Comparison of ENCODE assay signal across 1 cellular context in the genomic region with DNA sequence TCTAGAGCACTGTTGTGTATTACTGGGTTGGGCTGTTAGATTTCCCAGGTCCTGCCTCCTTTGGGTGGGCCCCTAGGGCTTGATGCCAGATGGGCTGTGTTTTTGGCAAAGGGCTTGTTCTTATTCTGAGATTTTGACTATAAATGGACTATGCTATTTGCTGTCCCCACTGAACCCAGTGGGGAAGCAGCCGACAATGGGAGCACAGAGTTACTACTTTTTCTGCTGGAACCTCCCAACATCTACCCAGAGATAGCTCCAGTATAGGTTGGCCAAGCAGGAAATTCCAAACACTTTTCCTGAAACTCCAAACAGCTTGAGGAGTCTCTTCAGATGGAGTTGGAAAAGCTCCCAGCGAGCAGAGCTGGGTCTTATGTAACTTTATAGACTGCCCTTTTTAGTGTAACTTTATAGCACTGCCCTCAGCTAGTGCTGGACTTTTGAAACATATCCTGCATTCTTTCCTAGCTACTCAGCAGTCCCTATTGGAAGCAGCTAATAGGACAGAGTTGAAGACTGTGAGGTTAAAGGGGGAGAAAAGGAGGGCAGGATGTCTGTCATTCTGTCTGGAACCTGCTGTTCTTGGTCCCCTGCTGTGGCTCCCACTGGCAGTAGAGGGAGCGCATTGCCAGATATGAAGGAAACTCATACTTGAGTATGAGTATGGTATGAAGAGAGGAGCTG.
A peak's percentile ranks its signal among the peaks of the same experiment; 100 is the strongest.
TF ChIP-seq lines count a peak whose summit lies in the region.

No MANE protein-coding gene starts in this region.

TF ChIP-seq in HepG2, 621 proteins besides CTCF, POLR2A, EP300 and RAD21 (continued from another document and continues in another):
- TF ChIP-seq, protein P1, sequence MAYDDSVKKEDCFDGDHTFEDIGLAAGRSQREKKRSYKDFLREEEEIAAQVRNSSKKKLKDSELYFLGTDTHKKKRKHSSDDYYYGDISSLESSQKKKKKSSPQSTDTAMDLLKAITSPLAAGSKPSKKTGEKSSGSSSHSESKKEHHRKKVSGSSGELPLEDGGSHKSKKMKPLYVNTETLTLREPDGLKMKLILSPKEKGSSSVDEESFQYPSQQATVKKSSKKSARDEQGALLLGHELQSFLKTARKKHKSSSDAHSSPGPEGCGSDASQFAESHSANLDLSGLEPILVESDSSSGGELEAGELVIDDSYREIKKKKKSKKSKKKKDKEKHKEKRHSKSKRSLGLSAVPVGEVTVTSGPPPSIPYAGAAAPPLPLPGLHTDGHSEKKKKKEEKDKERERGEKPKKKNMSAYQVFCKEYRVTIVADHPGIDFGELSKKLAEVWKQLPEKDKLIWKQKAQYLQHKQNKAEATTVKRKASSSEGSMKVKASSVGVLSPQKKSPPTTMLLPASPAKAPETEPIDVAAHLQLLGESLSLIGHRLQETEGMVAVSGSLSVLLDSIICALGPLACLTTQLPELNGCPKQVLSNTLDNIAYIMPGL (CRISPR knock-in tag; IDR thresholded peaks at IDR 0.05; ENCODE audit: borderline replicate concordance in 1 of 2, low read depth in 1 of 2), result peak; percentile 39 to 40; a peak in 2 of 4 replicates
- TF ChIP-seq CEBPB (IDR thresholded peaks at IDR 0.05; ENCODE audit: borderline replicate concordance, low read depth, low read length) (peak; percentile 15; the same call in 1 of the 2 replicates), NR2F6 (IDR thresholded peaks at IDR 0.05) (no peak), NR2F6 (CRISPR knock-in tag; IDR thresholded peaks at IDR 0.05) (peak; percentile 39; the same call in 1 of the 2 replicates), SKI (IDR thresholded peaks at IDR 0.05; ENCODE audit: partially characterized antibody) (peak; percentile 83), SIX1 (CRISPR knock-in tag; IDR thresholded peaks at IDR 0.05; ENCODE audit: borderline replicate concordance) (peak; percentile 91; the same call in 1 of the 2 replicates), ZNF292 (CRISPR knock-in tag; IDR thresholded peaks at IDR 0.05; ENCODE audit: borderline replicate concordance, low read depth) (0 out of 2 replicates have a peak, but pooled peaks have one; percentile 27), ZNF660 (CRISPR knock-in tag; IDR thresholded peaks at IDR 0.05; ENCODE audit: borderline replicate concordance, low read depth) (no peak), ASH2L (IDR thresholded peaks at IDR 0.05; ENCODE audit: insufficient read length, low read depth, low read length) (no peak), KDM4B (CRISPR knock-in tag; IDR thresholded peaks at IDR 0.05) (no peak), LCORL (IDR thresholded peaks at IDR 0.05) (no peak), LCORL (CRISPR knock-in tag; IDR thresholded peaks at IDR 0.05) (peak; percentile 67; the same call in 1 of the 2 replicates), FOXA3 (CRISPR knock-in tag; IDR thresholded peaks at IDR 0.05) (peak; percentile 38; the same call in 1 of the 2 replicates), GATAD2A (CRISPR knock-in tag; IDR thresholded peaks at IDR 0.05) (peak; percentile 70), RXRA (CRISPR knock-in tag; IDR thresholded peaks at IDR 0.05) (peak; percentile 37; the same call in 1 of the 2 replicates), FOSL1 (CRISPR knock-in tag; IDR thresholded peaks at IDR 0.05; ENCODE audit: borderline replicate concordance) (peak; percentile 45; the same call in 1 of the 2 replicates)
- TF ChIP-seq, protein P2, sequence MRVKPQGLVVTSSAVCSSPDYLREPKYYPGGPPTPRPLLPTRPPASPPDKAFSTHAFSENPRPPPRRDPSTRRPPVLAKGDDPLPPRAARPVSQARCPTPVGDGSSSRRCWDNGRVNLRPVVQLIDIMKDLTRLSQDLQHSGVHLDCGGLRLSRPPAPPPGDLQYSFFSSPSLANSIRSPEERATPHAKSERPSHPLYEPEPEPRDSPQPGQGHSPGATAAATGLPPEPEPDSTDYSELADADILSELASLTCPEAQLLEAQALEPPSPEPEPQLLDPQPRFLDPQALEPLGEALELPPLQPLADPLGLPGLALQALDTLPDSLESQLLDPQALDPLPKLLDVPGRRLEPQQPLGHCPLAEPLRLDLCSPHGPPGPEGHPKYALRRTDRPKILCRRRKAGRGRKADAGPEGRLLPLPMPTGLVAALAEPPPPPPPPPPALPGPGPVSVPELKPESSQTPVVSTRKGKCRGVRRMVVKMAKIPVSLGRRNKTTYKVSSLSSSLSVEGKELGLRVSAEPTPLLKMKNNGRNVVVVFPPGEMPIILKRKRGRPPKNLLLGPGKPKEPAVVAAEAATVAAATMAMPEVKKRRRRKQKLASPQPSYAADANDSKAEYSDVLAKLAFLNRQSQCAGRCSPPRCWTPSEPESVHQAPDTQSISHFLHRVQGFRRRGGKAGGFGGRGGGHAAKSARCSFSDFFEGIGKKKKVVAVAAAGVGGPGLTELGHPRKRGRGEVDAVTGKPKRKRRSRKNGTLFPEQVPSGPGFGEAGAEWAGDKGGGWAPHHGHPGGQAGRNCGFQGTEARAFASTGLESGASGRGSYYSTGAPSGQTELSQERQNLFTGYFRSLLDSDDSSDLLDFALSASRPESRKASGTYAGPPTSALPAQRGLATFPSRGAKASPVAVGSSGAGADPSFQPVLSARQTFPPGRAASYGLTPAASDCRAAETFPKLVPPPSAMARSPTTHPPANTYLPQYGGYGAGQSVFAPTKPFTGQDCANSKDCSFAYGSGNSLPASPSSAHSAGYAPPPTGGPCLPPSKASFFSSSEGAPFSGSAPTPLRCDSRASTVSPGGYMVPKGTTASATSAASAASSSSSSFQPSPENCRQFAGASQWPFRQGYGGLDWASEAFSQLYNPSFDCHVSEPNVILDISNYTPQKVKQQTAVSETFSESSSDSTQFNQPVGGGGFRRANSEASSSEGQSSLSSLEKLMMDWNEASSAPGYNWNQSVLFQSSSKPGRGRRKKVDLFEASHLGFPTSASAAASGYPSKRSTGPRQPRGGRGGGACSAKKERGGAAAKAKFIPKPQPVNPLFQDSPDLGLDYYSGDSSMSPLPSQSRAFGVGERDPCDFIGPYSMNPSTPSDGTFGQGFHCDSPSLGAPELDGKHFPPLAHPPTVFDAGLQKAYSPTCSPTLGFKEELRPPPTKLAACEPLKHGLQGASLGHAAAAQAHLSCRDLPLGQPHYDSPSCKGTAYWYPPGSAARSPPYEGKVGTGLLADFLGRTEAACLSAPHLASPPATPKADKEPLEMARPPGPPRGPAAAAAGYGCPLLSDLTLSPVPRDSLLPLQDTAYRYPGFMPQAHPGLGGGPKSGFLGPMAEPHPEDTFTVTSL (CRISPR knock-in tag; IDR thresholded peaks at IDR 0.05; ENCODE audit: borderline replicate concordance), result peak; percentile 51; the same call in 1 of the 2 replicates
- TF ChIP-seq, protein P3, sequence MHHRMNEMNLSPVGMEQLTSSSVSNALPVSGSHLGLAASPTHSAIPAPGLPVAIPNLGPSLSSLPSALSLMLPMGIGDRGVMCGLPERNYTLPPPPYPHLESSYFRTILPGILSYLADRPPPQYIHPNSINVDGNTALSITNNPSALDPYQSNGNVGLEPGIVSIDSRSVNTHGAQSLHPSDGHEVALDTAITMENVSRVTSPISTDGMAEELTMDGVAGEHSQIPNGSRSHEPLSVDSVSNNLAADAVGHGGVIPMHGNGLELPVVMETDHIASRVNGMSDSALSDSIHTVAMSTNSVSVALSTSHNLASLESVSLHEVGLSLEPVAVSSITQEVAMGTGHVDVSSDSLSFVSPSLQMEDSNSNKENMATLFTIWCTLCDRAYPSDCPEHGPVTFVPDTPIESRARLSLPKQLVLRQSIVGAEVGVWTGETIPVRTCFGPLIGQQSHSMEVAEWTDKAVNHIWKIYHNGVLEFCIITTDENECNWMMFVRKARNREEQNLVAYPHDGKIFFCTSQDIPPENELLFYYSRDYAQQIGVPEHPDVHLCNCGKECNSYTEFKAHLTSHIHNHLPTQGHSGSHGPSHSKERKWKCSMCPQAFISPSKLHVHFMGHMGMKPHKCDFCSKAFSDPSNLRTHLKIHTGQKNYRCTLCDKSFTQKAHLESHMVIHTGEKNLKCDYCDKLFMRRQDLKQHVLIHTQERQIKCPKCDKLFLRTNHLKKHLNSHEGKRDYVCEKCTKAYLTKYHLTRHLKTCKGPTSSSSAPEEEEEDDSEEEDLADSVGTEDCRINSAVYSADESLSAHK (CRISPR knock-in tag; IDR thresholded peaks at IDR 0.05; ENCODE audit: borderline replicate concordance), result no peak
- TF ChIP-seq, protein P4, sequence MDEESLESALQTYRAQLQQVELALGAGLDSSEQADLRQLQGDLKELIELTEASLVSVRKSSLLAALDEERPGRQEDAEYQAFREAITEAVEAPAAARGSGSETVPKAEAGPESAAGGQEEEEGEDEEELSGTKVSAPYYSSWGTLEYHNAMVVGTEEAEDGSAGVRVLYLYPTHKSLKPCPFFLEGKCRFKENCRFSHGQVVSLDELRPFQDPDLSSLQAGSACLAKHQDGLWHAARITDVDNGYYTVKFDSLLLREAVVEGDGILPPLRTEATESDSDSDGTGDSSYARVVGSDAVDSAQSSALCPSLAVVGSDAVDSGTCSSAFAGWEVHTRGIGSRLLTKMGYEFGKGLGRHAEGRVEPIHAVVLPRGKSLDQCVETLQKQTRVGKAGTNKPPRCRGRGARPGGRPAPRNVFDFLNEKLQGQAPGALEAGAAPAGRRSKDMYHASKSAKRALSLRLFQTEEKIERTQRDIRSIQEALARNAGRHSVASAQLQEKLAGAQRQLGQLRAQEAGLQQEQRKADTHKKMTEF (CRISPR knock-in tag; IDR thresholded peaks at IDR 0.05), result peak; percentile 42; the same call in 1 of the 2 replicates
- TF ChIP-seq, protein P5, sequence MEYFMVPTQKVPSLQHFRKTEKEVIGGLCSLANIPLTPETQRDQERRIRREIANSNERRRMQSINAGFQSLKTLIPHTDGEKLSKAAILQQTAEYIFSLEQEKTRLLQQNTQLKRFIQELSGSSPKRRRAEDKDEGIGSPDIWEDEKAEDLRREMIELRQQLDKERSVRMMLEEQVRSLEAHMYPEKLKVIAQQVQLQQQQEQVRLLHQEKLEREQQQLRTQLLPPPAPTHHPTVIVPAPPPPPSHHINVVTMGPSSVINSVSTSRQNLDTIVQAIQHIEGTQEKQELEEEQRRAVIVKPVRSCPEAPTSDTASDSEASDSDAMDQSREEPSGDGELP (IDR thresholded peaks at IDR 0.05; ENCODE audit: borderline replicate concordance, low read depth), result peak; percentile 35; the same call in 1 of the 2 replicates
- TF ChIP-seq, protein P6, sequence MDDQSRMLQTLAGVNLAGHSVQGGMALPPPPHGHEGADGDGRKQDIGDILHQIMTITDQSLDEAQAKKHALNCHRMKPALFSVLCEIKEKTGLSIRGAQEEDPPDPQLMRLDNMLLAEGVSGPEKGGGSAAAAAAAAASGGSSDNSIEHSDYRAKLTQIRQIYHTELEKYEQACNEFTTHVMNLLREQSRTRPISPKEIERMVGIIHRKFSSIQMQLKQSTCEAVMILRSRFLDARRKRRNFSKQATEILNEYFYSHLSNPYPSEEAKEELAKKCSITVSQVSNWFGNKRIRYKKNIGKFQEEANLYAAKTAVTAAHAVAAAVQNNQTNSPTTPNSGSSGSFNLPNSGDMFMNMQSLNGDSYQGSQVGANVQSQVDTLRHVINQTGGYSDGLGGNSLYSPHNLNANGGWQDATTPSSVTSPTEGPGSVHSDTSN (CRISPR knock-in tag; IDR thresholded peaks at IDR 0.05; ENCODE audit: borderline replicate concordance), result no peak
- TF ChIP-seq, protein P7, sequence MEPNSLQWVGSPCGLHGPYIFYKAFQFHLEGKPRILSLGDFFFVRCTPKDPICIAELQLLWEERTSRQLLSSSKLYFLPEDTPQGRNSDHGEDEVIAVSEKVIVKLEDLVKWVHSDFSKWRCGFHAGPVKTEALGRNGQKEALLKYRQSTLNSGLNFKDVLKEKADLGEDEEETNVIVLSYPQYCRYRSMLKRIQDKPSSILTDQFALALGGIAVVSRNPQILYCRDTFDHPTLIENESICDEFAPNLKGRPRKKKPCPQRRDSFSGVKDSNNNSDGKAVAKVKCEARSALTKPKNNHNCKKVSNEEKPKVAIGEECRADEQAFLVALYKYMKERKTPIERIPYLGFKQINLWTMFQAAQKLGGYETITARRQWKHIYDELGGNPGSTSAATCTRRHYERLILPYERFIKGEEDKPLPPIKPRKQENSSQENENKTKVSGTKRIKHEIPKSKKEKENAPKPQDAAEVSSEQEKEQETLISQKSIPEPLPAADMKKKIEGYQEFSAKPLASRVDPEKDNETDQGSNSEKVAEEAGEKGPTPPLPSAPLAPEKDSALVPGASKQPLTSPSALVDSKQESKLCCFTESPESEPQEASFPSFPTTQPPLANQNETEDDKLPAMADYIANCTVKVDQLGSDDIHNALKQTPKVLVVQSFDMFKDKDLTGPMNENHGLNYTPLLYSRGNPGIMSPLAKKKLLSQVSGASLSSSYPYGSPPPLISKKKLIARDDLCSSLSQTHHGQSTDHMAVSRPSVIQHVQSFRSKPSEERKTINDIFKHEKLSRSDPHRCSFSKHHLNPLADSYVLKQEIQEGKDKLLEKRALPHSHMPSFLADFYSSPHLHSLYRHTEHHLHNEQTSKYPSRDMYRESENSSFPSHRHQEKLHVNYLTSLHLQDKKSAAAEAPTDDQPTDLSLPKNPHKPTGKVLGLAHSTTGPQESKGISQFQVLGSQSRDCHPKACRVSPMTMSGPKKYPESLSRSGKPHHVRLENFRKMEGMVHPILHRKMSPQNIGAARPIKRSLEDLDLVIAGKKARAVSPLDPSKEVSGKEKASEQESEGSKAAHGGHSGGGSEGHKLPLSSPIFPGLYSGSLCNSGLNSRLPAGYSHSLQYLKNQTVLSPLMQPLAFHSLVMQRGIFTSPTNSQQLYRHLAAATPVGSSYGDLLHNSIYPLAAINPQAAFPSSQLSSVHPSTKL (CRISPR knock-in tag; IDR thresholded peaks at IDR 0.05), result peak; percentile 57; the same call in 1 of the 2 replicates
- TF ChIP-seq, protein P8, sequence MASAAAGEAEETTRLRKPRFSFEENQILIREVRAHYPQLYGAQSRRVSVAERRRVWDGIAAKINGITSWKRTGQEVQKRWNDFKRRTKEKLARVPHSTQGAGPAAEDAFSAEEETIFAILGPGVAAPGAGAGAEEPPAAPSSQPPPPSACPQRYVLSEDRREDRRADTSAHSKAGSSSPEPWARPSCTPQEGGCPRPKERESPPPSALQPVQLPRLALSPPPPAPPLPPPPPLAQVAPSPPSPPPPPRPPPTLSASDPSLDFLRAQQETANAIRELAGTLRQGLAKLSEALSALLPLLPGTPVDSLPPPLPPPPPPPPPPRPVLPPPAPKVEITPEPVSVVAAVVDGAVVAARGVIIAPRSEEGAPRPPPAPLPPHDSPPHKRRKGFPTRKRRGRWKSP (CRISPR knock-in tag; IDR thresholded peaks at IDR 0.05), result 0 out of 2 replicates have a peak, but pooled peaks have one; percentile 32
- TF ChIP-seq, protein P9, sequence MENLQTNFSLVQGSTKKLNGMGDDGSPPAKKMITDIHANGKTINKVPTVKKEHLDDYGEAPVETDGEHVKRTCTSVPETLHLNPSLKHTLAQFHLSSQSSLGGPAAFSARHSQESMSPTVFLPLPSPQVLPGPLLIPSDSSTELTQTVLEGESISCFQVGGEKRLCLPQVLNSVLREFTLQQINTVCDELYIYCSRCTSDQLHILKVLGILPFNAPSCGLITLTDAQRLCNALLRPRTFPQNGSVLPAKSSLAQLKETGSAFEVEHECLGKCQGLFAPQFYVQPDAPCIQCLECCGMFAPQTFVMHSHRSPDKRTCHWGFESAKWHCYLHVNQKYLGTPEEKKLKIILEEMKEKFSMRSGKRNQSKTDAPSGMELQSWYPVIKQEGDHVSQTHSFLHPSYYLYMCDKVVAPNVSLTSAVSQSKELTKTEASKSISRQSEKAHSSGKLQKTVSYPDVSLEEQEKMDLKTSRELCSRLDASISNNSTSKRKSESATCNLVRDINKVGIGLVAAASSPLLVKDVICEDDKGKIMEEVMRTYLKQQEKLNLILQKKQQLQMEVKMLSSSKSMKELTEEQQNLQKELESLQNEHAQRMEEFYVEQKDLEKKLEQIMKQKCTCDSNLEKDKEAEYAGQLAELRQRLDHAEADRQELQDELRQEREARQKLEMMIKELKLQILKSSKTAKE (CRISPR knock-in tag; IDR thresholded peaks at IDR 0.05; ENCODE audit: borderline replicate concordance), result peak; percentile 47; the same call in 1 of the 2 replicates
